In the genomic region with DNA sequence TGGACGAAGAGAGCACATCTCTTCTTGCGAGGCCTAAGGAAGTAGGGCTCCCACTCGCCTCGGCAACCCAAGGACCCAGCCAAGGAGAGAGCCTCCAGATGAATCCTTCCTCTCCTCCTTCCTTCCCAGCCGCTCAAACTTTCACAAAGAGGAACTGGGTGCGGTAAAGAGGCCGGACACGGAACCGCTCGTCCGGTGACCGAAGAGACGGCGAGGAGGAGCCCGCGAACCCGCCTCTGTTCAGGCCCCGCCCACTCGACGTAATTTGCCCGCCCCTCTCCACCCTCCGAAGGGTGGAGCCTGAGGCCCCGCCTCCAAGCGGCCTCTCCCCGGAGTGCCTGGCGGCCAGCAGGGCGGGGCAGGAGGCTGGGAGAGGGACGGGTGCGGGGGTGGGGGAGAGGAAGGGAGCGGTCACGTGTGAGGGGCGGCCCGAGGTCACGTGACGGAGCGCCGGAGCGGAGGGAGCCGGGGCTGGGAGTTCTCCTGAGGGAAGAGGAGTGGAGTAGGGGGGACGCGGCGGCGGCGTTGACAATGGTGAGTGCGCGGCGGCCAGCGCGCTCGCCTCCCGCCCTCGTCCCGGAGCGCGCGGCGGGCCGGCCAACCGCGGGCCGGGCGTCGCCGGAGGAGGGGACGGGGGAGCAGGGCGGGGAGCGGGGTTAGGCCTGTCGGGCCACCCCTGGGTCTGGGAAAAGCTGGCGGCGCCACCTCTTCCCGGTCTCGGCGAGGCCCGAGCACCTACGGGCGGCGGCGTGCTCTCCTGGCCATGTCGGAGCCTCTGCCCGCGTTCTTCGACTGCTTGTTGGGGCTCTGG, we compare ENCODE assay signal across 8 cellular contexts. TPM values are rescaled to one million over a fixed set of nuclear protein-coding genes. Genes with fewer than 3 reads are reported as not detected.
A peak's percentile ranks its signal among the peaks of the same experiment; 100 is the strongest.
DNase-seq lines count a peak whose midpoint lies in the region; ATAC-seq, FAIRE-seq and TF ChIP-seq lines count a peak whose summit lies in the region.

A gene (plus strand): TSS at position 432 of the 811 bp plus-strand sequence. CDS start 100 bp downstream, at position 532.

- H3F3A ChIP-seq in smooth muscle cell (ENCODE audit: low read depth): peaks cover 10% of the 10 kb centered on the region

- H3K4me2 ChIP-seq in smooth muscle cell: peak within 1 kb of the TSS; percentile 94

- peaks cover 15% of the 10 kb centered on the region for H3K4me1 ChIP-seq in smooth muscle cell (ENCODE audit: low read depth)

- DNase-seq in AG08396 (ENCODE audit: low spot score): peak; percentile 99
- peak; percentile 81 for DNase-seq in NCI-H2227 treated with DMSO at 0.1 percent for 48 hours (lab: John Stamatoyannopoulos, UW)
- DNase-seq in bronchial epithelial cell (ENCODE audit: low read depth): peak; percentile 87
- peak; percentile 98 for DNase-seq in iPS-NIHi11 (ENCODE audit: low spot score)
- DNase-seq in smooth muscle cell (lab: John Stamatoyannopoulos, UW; ENCODE audit: unreplicated experiment): peak; percentile 97

- peak; percentile 88 for ATAC-seq in GM18909 (IDR thresholded peaks at IDR 0.05; ENCODE audit: poor library complexity, unreplicated experiment)
- ATAC-seq in HG03175 (IDR thresholded peaks at IDR 0.05; ENCODE audit: unreplicated experiment): peak; percentile 90

- no peak for FAIRE-seq in bronchial epithelial cell (lab: Jason Lieb, UNC)

- WGBS in smooth muscle cell (ENCODE audit: low lambda C conversion rate): 0% methylated on average over 30 of the region's 82 CpGs

- H3K36me3 ChIP-seq in bronchial epithelial cell (ENCODE audit: control insufficient read depth, insufficient read depth, low read length): no peaks in the 10 kb centered on the region
- H3K36me3 ChIP-seq in smooth muscle cell (ENCODE audit: low read depth): no peaks in the 10 kb centered on the region

- H3K9me3 ChIP-seq in smooth muscle cell (replicated peaks; ENCODE audit: low read depth): no peaks in the 10 kb centered on the region

- H4K20me1 ChIP-seq in smooth muscle cell (ENCODE audit: low read depth): peaks cover 41% of the 10 kb centered on the region

- TF ChIP-seq CTCF in WI38 (IDR thresholded peaks at IDR 0.05; ENCODE audit: low read depth, low read length): no peak
- TF ChIP-seq CTCF in bronchial epithelial cell (IDR thresholded peaks at IDR 0.05; ENCODE audit: insufficient read depth, low read length, severe bottlenecking): peak; percentile 51
- no peak for TF ChIP-seq CTCF in smooth muscle cell (IDR thresholded peaks at IDR 0.05; ENCODE audit: borderline replicate concordance, insufficient read depth, poor library complexity, severe bottlenecking)

- H3K27ac ChIP-seq in smooth muscle cell (ENCODE audit: low read depth): peak within 1 kb of the TSS; percentile 97

- H3K27me3 ChIP-seq in bronchial epithelial cell (ENCODE audit: control insufficient read depth, insufficient read depth, low read length) (no peaks in the 10 kb centered on the region), smooth muscle cell (ENCODE audit: low read depth) (no peaks in the 10 kb centered on the region)

- H3K79me2 ChIP-seq in smooth muscle cell (ENCODE audit: low read depth): peaks cover 47% of the 10 kb centered on the region

- peak within 1 kb of the TSS; percentile 85 for H3K9ac ChIP-seq in smooth muscle cell (ENCODE audit: low read depth)

- peak within 1 kb of the TSS; percentile 97 for H2AFZ ChIP-seq in smooth muscle cell (ENCODE audit: low read depth)

- H3K4me3 ChIP-seq in WI38 (ENCODE audit: low read depth, low read length): peak within 1 kb of the TSS; percentile 86
- H3K4me3 ChIP-seq in bronchial epithelial cell (ENCODE audit: low read depth, low read length): peak within 1 kb of the TSS; percentile 89
- H3K4me3 ChIP-seq in smooth muscle cell: peak within 1 kb of the TSS; percentile 73

RNA-seq across cellular contexts. Expression of the gene that starts here (rescaled TPM):
- total RNA-seq in bronchial epithelial cell (42.6 and 68.5 TPM in 2 replicates), smooth muscle cell (28.3 and 46.7 TPM in 2 replicates)
- 36.8 and 45.4 TPM in 2 replicates for polyA plus RNA-seq in smooth muscle cell

Comparison
In these comparisons a context has a peak if more than half of its experiments do, and no peak if none do; other contexts are left out.
1. Peak in every context shown above with its lines: DNase-seq, ATAC-seq, H3K4me3 ChIP-seq and H3K27ac ChIP-seq.